In genomic region chr2:25499157-25499556, GRCh38 we compare ENCODE assay signal across 32 cellular contexts.
"Had no signal": no experiment of that assay in that cellular context is flagged by ENCODE, and none has a peak within 500 bp of the region (broad histone marks: within the 10 kb centered on the region; RNA-seq: fewer than 3 reads in every experiment).

No MANE protein-coding gene starts in this region.

- H3K27ac ChIP-seq: adrenal gland, body of pancreas, brain microvascular endothelial cell, breast epithelium, VCaP had no signal

- H3K4me3 Mint-ChIP-seq: activated B cell treated with CpG ODN at 0.5 μM for 24 hours; activated CD4-positive, alpha-beta memory T cell treated with anti-CD3 and anti-CD28 coated beads for 36 hours; activated CD4-positive, alpha-beta T cell treated with anti-CD3 and anti-CD28 coated beads, Interleukin-2, amount 10 ng/mL, durations not matched to agents 24 days and 14 days; activated CD8-positive, alpha-beta T cell treated with anti-CD3 and anti-CD28 coated beads for 36 hours; activated naive CD4-positive, alpha-beta T cell treated with anti-CD3 and anti-CD28 coated beads for 36 hours; activated naive CD8-positive, alpha-beta T cell treated with anti-CD3 and anti-CD28 coated beads for 36 hours; activated T-cell treated with anti-CD3 and anti-CD28 coated beads, Interleukin-2, amount 50 U/mL, for 24 hours; activated T-cell treated with anti-CD3 and anti-CD28 coated beads, Interleukin-2, amount 50 U/mL, for 72 hours; activated T-helper 1 cell treated with anti-CD3 and anti-CD28 coated beads, Interleukin-12 subunit alpha, Interleukin-12 subunit beta, Interleukin-2, Interleukin-4 antibody, amounts not matched to agents 30 ng/mL and 10 ng/mL and 1 ng/mL, durations not matched to agents 14 hours and 24 hours and 36 hours; activated T-helper 17 cell treated with anti-CD3 and anti-CD28 coated beads, Interleukin-2, amount 50 U/mL, for 72 hours; T-cell; T-helper 2 cell treated with Interferon-gamma antibody and Interleukin-4, amounts not matched to agents 5 μg/mL and 100 μg/mL, for 36 hours had no signal

- H3K27me3 Mint-ChIP-seq: activated B cell treated with CpG ODN at 0.5 μM for 24 hours; activated CD4-positive, alpha-beta memory T cell treated with anti-CD3 and anti-CD28 coated beads for 36 hours; activated CD4-positive, alpha-beta T cell treated with anti-CD3 and anti-CD28 coated beads, Interleukin-2, amount 10 ng/mL, durations not matched to agents 24 days and 14 days; activated CD8-positive, alpha-beta T cell treated with anti-CD3 and anti-CD28 coated beads for 36 hours; activated naive CD8-positive, alpha-beta T cell treated with anti-CD3 and anti-CD28 coated beads for 36 hours; activated T-cell treated with anti-CD3 and anti-CD28 coated beads, Interleukin-2, amount 50 U/mL, for 24 hours; activated T-helper 17 cell treated with anti-CD3 and anti-CD28 coated beads, Interleukin-2, amount 50 U/mL, for 72 hours; T-cell had no signal

- H3K4me3 ChIP-seq: adrenal gland, body of pancreas, breast epithelium had no signal

- H3K36me3 Mint-ChIP-seq: activated CD4-positive, alpha-beta memory T cell treated with anti-CD3 and anti-CD28 coated beads for 36 hours; activated naive CD4-positive, alpha-beta T cell treated with anti-CD3 and anti-CD28 coated beads, Interleukin-2, amount 50 U/mL, for 72 hours; activated naive CD8-positive, alpha-beta T cell treated with anti-CD3 and anti-CD28 coated beads for 36 hours had no signal

- H3K27ac Mint-ChIP-seq: activated B cell treated with CpG ODN at 0.5 μM for 24 hours; activated CD4-positive, alpha-beta memory T cell treated with anti-CD3 and anti-CD28 coated beads for 36 hours; activated CD4-positive, alpha-beta T cell treated with anti-CD3 and anti-CD28 coated beads, Interleukin-2, amount 10 ng/mL, durations not matched to agents 24 days and 14 days; activated CD8-positive, alpha-beta T cell treated with anti-CD3 and anti-CD28 coated beads for 36 hours; activated naive CD4-positive, alpha-beta T cell treated with anti-CD3 and anti-CD28 coated beads for 36 hours; activated naive CD4-positive, alpha-beta T cell treated with anti-CD3 and anti-CD28 coated beads, Interleukin-2, amount 50 U/mL, for 72 hours; activated naive CD8-positive, alpha-beta T cell treated with anti-CD3 and anti-CD28 coated beads for 36 hours; activated T-cell treated with anti-CD3 and anti-CD28 coated beads, Interleukin-2, amount 50 U/mL, for 24 hours; activated T-cell treated with anti-CD3 and anti-CD28 coated beads, Interleukin-2, amount 50 U/mL, for 72 hours; activated T-helper 1 cell treated with anti-CD3 and anti-CD28 coated beads, Interleukin-12 subunit alpha, Interleukin-12 subunit beta, Interleukin-2, Interleukin-4 antibody, amounts not matched to agents 30 ng/mL and 10 ng/mL and 1 ng/mL, durations not matched to agents 14 hours and 24 hours and 36 hours; activated T-helper 17 cell treated with anti-CD3 and anti-CD28 coated beads, Interleukin-2, amount 50 U/mL, for 72 hours; T-cell; T-helper 2 cell treated with Interferon-gamma antibody and Interleukin-4, amounts not matched to agents 5 μg/mL and 100 μg/mL, for 36 hours had no signal

- H3K4me1 ChIP-seq: body of pancreas, breast epithelium had no signal

- H3K9me3 ChIP-seq: adrenal gland, body of pancreas, breast epithelium had no signal

- DNase-seq: activated B cell treated with CpG ODN at 0.5 μM for 24 hours; activated CD4-positive, alpha-beta memory T cell treated with anti-CD3 and anti-CD28 coated beads for 36 hours; activated CD4-positive, alpha-beta T cell treated with anti-CD3 and anti-CD28 coated beads for 4 hours; activated CD4-positive, alpha-beta T cell treated with anti-CD3 and anti-CD28 coated beads, Interleukin-2, amount 10 ng/mL, durations not matched to agents 24 days and 14 days; activated CD4-positive, alpha-beta T cell treated with anti-CD3 and anti-CD28 coated beads, Interleukin-2, amount 50 U/mL, for 1 hour; activated CD4-positive, alpha-beta T cell treated with anti-CD3 and anti-CD28 coated beads, Interleukin-2, amount 50 U/mL, for 4 hours; activated CD4-positive, CD25-positive, alpha-beta regulatory T cell treated with anti-CD3 and anti-CD28 coated beads, Interleukin-2, amount 50 U/mL, for 72 hours; activated CD8-positive, alpha-beta memory T cell treated with anti-CD3 and anti-CD28 coated beads, Interleukin-2, amount 50 U/mL, for 4 hours; activated CD8-positive, alpha-beta T cell treated with anti-CD3 and anti-CD28 coated beads for 36 hours; activated effector memory CD4-positive, alpha-beta T cell treated with anti-CD3 and anti-CD28 coated beads, Interleukin-2, amount 50 U/mL, for 16 hours; activated gamma-delta T cell treated with Interleukin-2 at 50 U/mL for 16 hours; activated naive CD4-positive, alpha-beta T cell; activated naive CD4-positive, alpha-beta T cell treated with anti-CD3 and anti-CD28 coated beads for 36 hours; activated naive CD4-positive, alpha-beta T cell treated with anti-CD3 and anti-CD28 coated beads, Interleukin-2, amount 50 U/mL, for 16 hours; activated naive CD8-positive, alpha-beta T cell treated with anti-CD3 and anti-CD28 coated beads for 36 hours; activated T-cell treated with anti-CD3 and anti-CD28 coated beads, Interleukin-2, amount 50 U/mL, for 24 hours; activated T-cell treated with anti-CD3 and anti-CD28 coated beads, Interleukin-2, amount 50 U/mL, for 72 hours; adrenal gland; amniotic stem cell; aorta; body of pancreas; brain microvascular endothelial cell; central memory CD4-positive, alpha-beta T cell; T-cell; T-helper 2 cell; T-helper 9 cell had no signal

- H3K4me1 Mint-ChIP-seq: activated T-helper 17 cell treated with anti-CD3 and anti-CD28 coated beads, Interleukin-2, amount 50 U/mL, for 72 hours had no signal

- H3K36me3 ChIP-seq: adrenal gland, brain microvascular endothelial cell, breast epithelium had no signal

- H3K9me3 Mint-ChIP-seq: activated B cell treated with CpG ODN at 0.5 μM for 24 hours; activated CD4-positive, alpha-beta memory T cell treated with anti-CD3 and anti-CD28 coated beads for 36 hours; activated CD4-positive, alpha-beta T cell treated with anti-CD3 and anti-CD28 coated beads, Interleukin-2, amount 10 ng/mL, durations not matched to agents 24 days and 14 days; activated CD8-positive, alpha-beta T cell treated with anti-CD3 and anti-CD28 coated beads for 36 hours; activated naive CD4-positive, alpha-beta T cell treated with anti-CD3 and anti-CD28 coated beads for 36 hours; activated naive CD4-positive, alpha-beta T cell treated with anti-CD3 and anti-CD28 coated beads, Interleukin-2, amount 50 U/mL, for 72 hours; activated naive CD8-positive, alpha-beta T cell treated with anti-CD3 and anti-CD28 coated beads for 36 hours; activated T-cell treated with anti-CD3 and anti-CD28 coated beads, Interleukin-2, amount 50 U/mL, for 24 hours; activated T-cell treated with anti-CD3 and anti-CD28 coated beads, Interleukin-2, amount 50 U/mL, for 72 hours; activated T-helper 1 cell treated with anti-CD3 and anti-CD28 coated beads, Interleukin-12 subunit alpha, Interleukin-12 subunit beta, Interleukin-2, Interleukin-4 antibody, amounts not matched to agents 30 ng/mL and 10 ng/mL and 1 ng/mL, durations not matched to agents 14 hours and 24 hours and 36 hours; activated T-helper 17 cell treated with anti-CD3 and anti-CD28 coated beads, Interleukin-2, amount 50 U/mL, for 72 hours; T-cell; T-helper 2 cell treated with Interferon-gamma antibody and Interleukin-4, amounts not matched to agents 5 μg/mL and 100 μg/mL, for 36 hours had no signal

- H3K27me3 ChIP-seq: adrenal gland, body of pancreas, brain microvascular endothelial cell, breast epithelium had no signal

- ATAC-seq: activated CD8-positive, alpha-beta T cell treated with anti-CD3 and anti-CD28 coated beads for 36 hours; activated naive CD4-positive, alpha-beta T cell treated with anti-CD3 and anti-CD28 coated beads, Interleukin-2, amount 50 U/mL, for 72 hours; activated T-cell treated with anti-CD3 and anti-CD28 coated beads, Interleukin-2, amount 50 U/mL, for 72 hours; activated T-helper 17 cell treated with anti-CD3 and anti-CD28 coated beads, Interleukin-2, amount 50 U/mL, for 72 hours; body of pancreas; T-cell had no signal
